Comparison of ENCODE assay signal across 9 cellular contexts in genomic region chr4:148054275-148054674, GRCh38.
DNase-seq lines count a peak whose midpoint lies in the region; TF ChIP-seq lines count a peak whose summit lies in the region.
"Had no signal": no experiment of that assay in that cellular context is flagged by ENCODE, and none has a peak within 500 bp of the region (broad histone marks: within the 10 kb centered on the region; RNA-seq: fewer than 3 reads in every experiment).

No MANE protein-coding gene starts in this region.

- DNase-seq in COLO668 (lab: John Stamatoyannopoulos, UW; ENCODE audit: unreplicated experiment) (peak; percentile 59), HEK293T (ENCODE audit: extremely low spot score) (no peak), SJCRH30 (peak; percentile 55 to 79), left kidney (ENCODE audit: low read depth, low spot score) (peak; percentile 77), caudate nucleus (lab: John Stamatoyannopoulos, UW) (no peak), NK-92 (lab: John Stamatoyannopoulos, UW; ENCODE audit: unreplicated experiment) (no peak), NCI-H345 (lab: John Stamatoyannopoulos, UW) (no peak)
- DNase-seq: activated CD4-positive, CD25-positive, alpha-beta regulatory T cell had no signal

- no peaks in the 10 kb centered on the region for H3K9me3 ChIP-seq in SJCRH30 (replicated peaks)
- H3K9me3 ChIP-seq: thoracic aorta had no signal

- H3K4me1 ChIP-seq in SJCRH30 = peaks cover 32% of the 10 kb centered on the region

- H3K4me3 ChIP-seq in SJCRH30 = no peak overlapping the region
- H3K4me3 ChIP-seq: thoracic aorta had no signal

- peaks cover 2% of the 10 kb centered on the region; the same call in 1 of the 2 replicates for H3K36me3 ChIP-seq in SJCRH30

- no peak overlapping the region for H3K27ac ChIP-seq in SJCRH30
- no peak overlapping the region for H3K27ac ChIP-seq in caudate nucleus (ENCODE audit: low read depth, low read length)
- H3K27ac ChIP-seq: thoracic aorta had no signal

- H3K27me3 ChIP-seq in SJCRH30 = no peaks in the 10 kb centered on the region

- CTCF ChIA-PET in HEK293T (lab: Yijun Ruan, JAX) = interaction anchor here (0.6 kb wide), 2 partner anchors 121 to 544 kb away, joined by 3 to 4 read pairs; no protein-coding TSS in a partner anchor

- POLR2A ChIA-PET in HEK293T (lab: Yijun Ruan, JAX) = interaction anchor here (0.6 to 1.0 kb wide), 2 partner anchors 8 to 388 kb away, joined by 3 to 5 read pairs; partner anchors contain the start of gene NR3C2

TF ChIP-seq in HEK293T, 16 proteins besides CTCF, POLR2A, EP300 and RAD21:
- peak; percentile 45 for TF ChIP-seq ELF4 (IDR thresholded peaks at IDR 0.05)
- no peak for TF ChIP-seq LEF1 (IDR thresholded peaks at IDR 0.05; ENCODE audit: borderline replicate concordance)

Comparison
In these comparisons a context has a peak if more than half of its experiments do, and no peak if none do; other contexts are left out.
1. DNase-seq: peak in COLO668 (single experiment), SJCRH30 (2 of 2) and left kidney (single experiment); none in HEK293T (single experiment), caudate nucleus (0 of 61), NK-92 (single experiment) and NCI-H345 (single experiment).